In the genomic region with DNA sequence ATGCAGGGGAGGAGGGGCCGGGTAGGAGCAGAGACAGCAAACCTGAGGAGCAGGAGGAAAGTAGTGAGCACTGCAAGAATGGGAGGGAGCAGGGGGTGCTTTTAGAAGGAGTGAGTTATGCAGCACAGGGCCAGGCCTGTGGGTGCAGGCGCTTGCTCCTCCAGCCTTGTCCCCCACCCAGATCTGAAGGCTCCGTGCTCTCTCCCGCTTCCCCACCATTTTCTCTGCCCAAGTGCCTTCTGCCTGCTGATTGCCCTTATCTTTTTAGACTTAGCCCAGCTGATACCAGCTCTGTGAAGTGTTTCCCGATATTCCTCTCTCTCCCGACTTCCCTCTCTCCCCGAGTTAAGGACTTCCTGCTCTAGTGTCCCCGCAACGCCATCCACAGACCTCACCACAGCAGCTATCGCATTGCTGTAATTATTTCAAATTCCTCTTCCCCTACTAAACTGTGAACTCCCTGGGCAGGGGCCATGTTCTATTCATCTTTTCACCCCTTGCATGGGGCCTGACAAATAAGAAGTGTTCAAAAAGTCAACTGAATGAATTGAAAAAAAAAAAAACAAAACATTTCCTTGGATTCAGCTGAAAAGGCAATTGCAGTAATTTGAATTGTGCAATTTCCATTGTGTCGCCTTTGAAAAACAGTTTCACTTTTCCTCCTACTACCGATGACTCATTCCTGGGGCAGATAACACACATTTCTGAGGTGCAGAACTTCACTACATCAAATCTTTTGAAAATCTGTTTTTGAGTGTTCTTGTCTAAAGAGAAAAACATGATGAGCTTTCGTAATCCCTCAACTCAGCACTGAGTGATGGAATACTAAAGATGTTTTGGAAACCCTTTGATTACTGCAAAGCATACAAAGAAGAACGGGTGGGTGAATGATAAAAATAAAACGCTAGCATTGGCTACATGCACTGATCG, we compare ENCODE assay signal across 8 cellular contexts.
DNase-seq lines count a peak whose midpoint lies in the region; ATAC-seq lines count a peak whose summit lies in the region.

No MANE protein-coding gene starts in this region.

- peak overlapping the region; percentile 89 for H3K27ac Mint-ChIP-seq in central memory CD8-positive, alpha-beta T cell (ENCODE audit: low read depth)

- peak overlapping the region; percentile 85 for H3K4me3 Mint-ChIP-seq in central memory CD8-positive, alpha-beta T cell

- H3K4me1 Mint-ChIP-seq in central memory CD8-positive, alpha-beta T cell = peaks cover 15% of the 10 kb centered on the region

- H3K9me3 Mint-ChIP-seq in central memory CD8-positive, alpha-beta T cell = no peaks in the 10 kb centered on the region

- peaks cover 1% of the 10 kb centered on the region for H3K36me3 Mint-ChIP-seq in central memory CD8-positive, alpha-beta T cell (ENCODE audit: insufficient read depth)

- peak; percentile 3 for DNase-seq in NCI-H510A treated with DMSO at 0.1 percent for 48 hours (lab: John Stamatoyannopoulos, UW)
- no peak for DNase-seq in NCI-H510A (lab: John Stamatoyannopoulos, UW)
- DNase-seq in RPMI8226 = peak; percentile 17
- no peak for DNase-seq in central memory CD8-positive, alpha-beta T cell (ENCODE audit: low spot score in 2 of 2)
- no peak for DNase-seq in left lobe of liver (ENCODE audit: low spot score)
- DNase-seq in stromal cell of bone marrow (ENCODE audit: low read depth) = peak; percentile 70
- DNase-seq in D341Med (ENCODE audit: low spot score) = no peak
- DNase-seq in GOT3 (lab: John Stamatoyannopoulos, UW) = no peak

- no peaks in the 10 kb centered on the region for H3K27me3 Mint-ChIP-seq in central memory CD8-positive, alpha-beta T cell

- ATAC-seq in central memory CD8-positive, alpha-beta T cell (replicated peaks; ENCODE audit: extremely low read depth, poor library complexity, severe bottlenecking) = peak; percentile 75
- ATAC-seq in left lobe of liver = peak; percentile 69

Comparison
In these comparisons a context has a peak if more than half of its experiments do, and no peak if none do; other contexts are left out.
1. DNase-seq: peak in NCI-H510A treated with DMSO at 0.1 percent for 48 hours (single experiment), RPMI8226 (single experiment) and stromal cell of bone marrow (single experiment); none in NCI-H510A (single experiment), central memory CD8-positive, alpha-beta T cell (0 of 2), left lobe of liver (single experiment), D341Med (single experiment) and GOT3 (single experiment).